8 cellular contexts compared by ENCODE assay signal in the genomic region with DNA sequence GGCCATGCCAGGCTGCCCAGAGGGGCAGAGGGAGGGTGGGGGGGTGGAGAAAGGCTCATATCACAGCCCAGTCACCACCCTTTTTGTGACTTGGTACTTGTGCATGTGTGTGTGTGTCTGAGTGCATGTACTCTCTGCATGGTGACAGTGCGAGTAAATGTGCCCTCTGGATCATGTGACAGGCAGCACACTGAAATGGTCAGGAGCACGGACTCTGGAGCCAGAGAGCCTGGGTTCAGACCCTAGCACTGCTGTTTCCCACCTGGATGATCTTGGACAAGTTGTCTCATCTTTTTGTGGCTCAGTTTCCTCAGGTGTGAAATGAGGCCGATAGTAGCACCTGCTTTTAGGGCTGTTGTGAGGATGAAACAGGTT. TPM values are rescaled to one million over a fixed set of nuclear protein-coding genes. Genes with fewer than 3 reads are reported as not detected.
A peak's percentile ranks its signal among the peaks of the same experiment; 100 is the strongest.
DNase-seq lines count a peak whose midpoint lies in the region; ATAC-seq, FAIRE-seq and TF ChIP-seq lines count a peak whose summit lies in the region.

No MANE protein-coding gene starts in this region.

- CTCF ChIA-PET in activated CD4-positive, alpha-beta T cell treated with anti-CD3 and anti-CD28 coated beads for 36 hours (lab: Charles Lee): interaction anchor here (0.5 to 3.1 kb wide), 7 partner anchors 8 to 86 kb away, joined by 3 to 34 read pairs (median 5); a partner anchor contains a TSS

- no peak for TF ChIP-seq EP300 in stomach (IDR thresholded peaks at IDR 0.05)

- no peak for ATAC-seq in activated CD4-positive, alpha-beta T cell treated with anti-CD3 and anti-CD28 coated beads for 36 hours
- ATAC-seq in activated naive CD8-positive, alpha-beta T cell treated with anti-CD3 and anti-CD28 coated beads, Interleukin-2, amount 10 ng/mL, durations not matched to agents 7 days and 5 days (ENCODE audit: low read depth): no peak

- H3K4me1 Mint-ChIP-seq in activated CD4-positive, alpha-beta T cell treated with anti-CD3 and anti-CD28 coated beads for 36 hours: peaks cover 36% of the 10 kb centered on the region
- H3K4me1 Mint-ChIP-seq in activated naive CD8-positive, alpha-beta T cell treated with anti-CD3 and anti-CD28 coated beads, Interleukin-2, amount 10 ng/mL, durations not matched to agents 7 days and 5 days: peaks cover 40% of the 10 kb centered on the region

- H3K36me3 ChIP-seq in keratinocyte (ENCODE audit: control insufficient read depth in 2 of 2, extremely low read depth in 1 of 2, insufficient read depth in 2 of 2, low read length in 2 of 2): peaks cover 19 to 23% of the 10 kb centered on the region in 2 experiments
- peaks cover 30 to 47% (median 38%) of the 10 kb centered on the region in 4 donors for H3K36me3 ChIP-seq in stomach

- POLR2A ChIA-PET in activated CD4-positive, alpha-beta T cell treated with anti-CD3 and anti-CD28 coated beads for 36 hours (lab: Charles Lee): interaction anchor here (0.6 to 2.2 kb wide), 6 partner anchors 9 to 53 kb away, joined by 3 to 26 read pairs (median 8); a partner anchor contains a TSS
- POLR2A ChIA-PET in activated naive CD8-positive, alpha-beta T cell treated with anti-CD3 and anti-CD28 coated beads, Interleukin-2, amount 10 ng/mL, durations not matched to agents 7 days and 5 days (lab: Charles Lee): interaction anchor here (0.5 to 2.4 kb wide), 14 partner anchors 8 to 1537 kb away, joined by 3 to 32 read pairs (median 4); a partner anchor contains a TSS

- dilution Hi-C loops in keratinocyte (cut with MboI; ENCODE audit: extremely low pct_ligation_motif_present, low sequenced_read_pairs): no loop called here

- H3K36me3 Mint-ChIP-seq in activated CD4-positive, alpha-beta T cell treated with anti-CD3 and anti-CD28 coated beads for 36 hours (ENCODE audit: low read depth): peaks cover 22% of the 10 kb centered on the region
- peaks cover 17% of the 10 kb centered on the region for H3K36me3 Mint-ChIP-seq in activated naive CD8-positive, alpha-beta T cell treated with anti-CD3 and anti-CD28 coated beads, Interleukin-2, amount 10 ng/mL, durations not matched to agents 7 days and 5 days

- FAIRE-seq in keratinocyte (lab: Jason Lieb, UNC): no peak

- H3K4me3 Mint-ChIP-seq in activated CD4-positive, alpha-beta T cell treated with anti-CD3 and anti-CD28 coated beads for 36 hours: no peak overlapping the region
- H3K4me3 Mint-ChIP-seq in activated naive CD8-positive, alpha-beta T cell treated with anti-CD3 and anti-CD28 coated beads, Interleukin-2, amount 10 ng/mL, durations not matched to agents 7 days and 5 days: peak overlapping the region; percentile 99

- H3K27ac ChIP-seq in keratinocyte (ENCODE audit: control insufficient read depth, insufficient read depth, low read length) (peak overlapping the region; percentile 72), stomach (peak overlapping the region; percentile 84 to 99 (median 97))

- H3K9me3 ChIP-seq in keratinocyte (ENCODE audit: control insufficient read depth, low read depth, low read length) (no peaks in the 10 kb centered on the region), stomach (no peaks in the 10 kb centered on the region)

- H3K4me3 ChIP-seq in keratinocyte (ENCODE audit: control insufficient read depth in 2 of 3, extremely low read depth in 1 of 3, insufficient read depth in 2 of 3, low read depth in 1 of 3, low read length in 3 of 3): peak overlapping the region in 2 of 3 experiments; percentile 6 to 59
- H3K4me3 ChIP-seq in stomach: peak overlapping the region; percentile 61 to 73 (median 62)

- H3K9me3 Mint-ChIP-seq in activated CD4-positive, alpha-beta T cell treated with anti-CD3 and anti-CD28 coated beads for 36 hours (ENCODE audit: low read depth): no peaks in the 10 kb centered on the region
- no peaks in the 10 kb centered on the region for H3K9me3 Mint-ChIP-seq in activated naive CD8-positive, alpha-beta T cell treated with anti-CD3 and anti-CD28 coated beads, Interleukin-2, amount 10 ng/mL, durations not matched to agents 7 days and 5 days

- H3K4me1 ChIP-seq in keratinocyte (ENCODE audit: control insufficient read depth, extremely low read depth, insufficient read depth, low read length) (peaks cover 34% of the 10 kb centered on the region), stomach (peaks cover 27 to 66% (median 55%) of the 10 kb centered on the region in 4 donors)

- H3K79me2 ChIP-seq in keratinocyte (ENCODE audit: control insufficient read depth, insufficient read depth, low read length): peaks cover 55% of the 10 kb centered on the region

- peaks cover under 1% of the 10 kb centered on the region for H3K9me1 ChIP-seq in keratinocyte (ENCODE audit: control insufficient read depth, extremely low read depth, insufficient read depth, low read length)

- H3K27me3 Mint-ChIP-seq in activated CD4-positive, alpha-beta T cell treated with anti-CD3 and anti-CD28 coated beads for 36 hours: no peaks in the 10 kb centered on the region
- H3K27me3 Mint-ChIP-seq in activated naive CD8-positive, alpha-beta T cell treated with anti-CD3 and anti-CD28 coated beads, Interleukin-2, amount 10 ng/mL, durations not matched to agents 7 days and 5 days: no peaks in the 10 kb centered on the region

- no peak overlapping the region for H2AFZ ChIP-seq in keratinocyte (ENCODE audit: control insufficient read depth, low read length)

- peak overlapping the region; percentile 97 for H3K4me2 ChIP-seq in keratinocyte (ENCODE audit: control insufficient read depth, extremely low read depth, insufficient read depth, low read depth, low read length)

- no peaks in the 10 kb centered on the region for H4K20me1 ChIP-seq in keratinocyte (ENCODE audit: control insufficient read depth, extremely low read depth, insufficient read depth, low read length)

- peak overlapping the region; percentile 56 for H3K9ac ChIP-seq in keratinocyte (ENCODE audit: control insufficient read depth, extremely low read depth, insufficient read depth, low read length)

- WGBS in stomach, 5 donors: 31 to 58% (median 37%) methylated on average over 3 of the region's 3 CpGs

- TF ChIP-seq POLR2A in stomach (IDR thresholded peaks at IDR 0.05) (no peak), erythroblast (IDR thresholded peaks at IDR 0.05; ENCODE audit: low read length) (no peak)

- intact Hi-C loops in activated CD4-positive, alpha-beta T cell treated with anti-CD3 and anti-CD28 coated beads for 36 hours (cut with DNase I, micrococcal nuclease): no loop called here
- intact Hi-C loops in stomach (cut with DNase I; ENCODE audit: low total_unique reads): no loop called here

- TF ChIP-seq CTCF in keratinocyte (optimal IDR thresholded peaks at IDR 0.05 in 1 of 3, IDR thresholded peaks at IDR 0.05 in 1 of 3, conservative IDR thresholded peaks at IDR 0.05 in 1 of 3; ENCODE audit: extremely low read depth in 1 of 3, insufficient read depth in 2 of 3, low read length in 3 of 3) (no peak), stomach (IDR thresholded peaks at IDR 0.05) (no peak)

- DNase-seq in activated CD4-positive, alpha-beta T cell treated with anti-CD3 and anti-CD28 coated beads for 36 hours: no peak
- no peak for DNase-seq in activated CD4-positive, alpha-beta T cell treated with anti-CD3 and anti-CD28 coated beads for 4 hours
- DNase-seq in activated naive CD8-positive, alpha-beta T cell treated with anti-CD3 and anti-CD28 coated beads, Interleukin-2, amount 10 ng/mL, durations not matched to agents 7 days and 5 days: no peak
- DNase-seq in keratinocyte (ENCODE audit: low read depth, low spot score) (no peak), stomach (no peak), DMS79 (lab: John Stamatoyannopoulos, UW) (no peak), NCI-H748 treated with DMSO at 0.1 percent for 48 hours (lab: John Stamatoyannopoulos, UW) (no peak), erythroblast (lab: John Stamatoyannopoulos, UW) (no peak)

- H3K27me3 ChIP-seq in keratinocyte (ENCODE audit: control insufficient read depth, extremely low read depth, insufficient read depth, low read length) (no peaks in the 10 kb centered on the region), stomach (no peaks in the 10 kb centered on the region)

- H3K27ac Mint-ChIP-seq in activated CD4-positive, alpha-beta T cell treated with anti-CD3 and anti-CD28 coated beads for 36 hours: peak overlapping the region; percentile 97
- H3K27ac Mint-ChIP-seq in activated naive CD8-positive, alpha-beta T cell treated with anti-CD3 and anti-CD28 coated beads, Interleukin-2, amount 10 ng/mL, durations not matched to agents 7 days and 5 days: peak overlapping the region; percentile 76

RNA-seq across cellular contexts. Expression of a gene that starts 2.0 kb away (rescaled TPM):
- total RNA-seq in activated CD4-positive, alpha-beta T cell treated with anti-CD3 and anti-CD28 coated beads for 36 hours: 10 to 100 TPM; 62.8 to 66.3 TPM
- total RNA-seq in activated naive CD8-positive, alpha-beta T cell treated with anti-CD3 and anti-CD28 coated beads, Interleukin-2, amount 10 ng/mL, durations not matched to agents 7 days and 5 days: 10 to 100 TPM; 84.4 to 92.2 TPM
- polyA plus RNA-seq in keratinocyte (3.1 to 11.1 TPM (median 3.8 TPM) in 3 replicates), stomach (10 to 100 TPM; 15.4 to 31.8 (median 21.5) TPM)
- polyA plus RNA-seq in keratinocyte (2011; ENCODE audit: low read depth): 9.9 TPM
- polyA plus RNA-seq in keratinocyte (2011; cell fraction: cytosol; rRNA removed): 4.4 and 14.0 TPM in 2 replicates
- 28.1 and 45.7 TPM in 2 replicates for polyA plus RNA-seq in keratinocyte (2011; cell fraction: nucleus; rRNA removed)
- 15.4 and 37.6 TPM in 2 replicates for polyA plus RNA-seq in keratinocyte (2012; ENCODE audit: low replicate concordance)
- 4.7 to 38.8 TPM (median 5.7 TPM) in 3 replicates for polyA minus RNA-seq in keratinocyte
- 29.2 TPM for polyA minus RNA-seq in keratinocyte (2011; cell fraction: cytosol; rRNA and poly(A)+ RNA removed)
- 23.9 and 26.1 TPM in 2 replicates for polyA minus RNA-seq in keratinocyte (2011; cell fraction: nucleus; rRNA and poly(A)+ RNA removed)
- 10 to 100 TPM; 19.8 to 60.3 (median 39.1) TPM for total RNA-seq in stomach

RNA-seq across cellular contexts. Expression of a gene that starts 16.1 kb away (rescaled TPM):
- total RNA-seq in activated CD4-positive, alpha-beta T cell treated with anti-CD3 and anti-CD28 coated beads for 36 hours: 10 to 100 TPM; 65.5 to 66.4 TPM
- 10 to 100 TPM; 51.1 to 57.5 TPM for total RNA-seq in activated naive CD8-positive, alpha-beta T cell treated with anti-CD3 and anti-CD28 coated beads, Interleukin-2, amount 10 ng/mL, durations not matched to agents 7 days and 5 days
- polyA plus RNA-seq in keratinocyte (75.4 to 87.4 TPM (median 83.5 TPM) in 3 replicates), stomach (10 to 100 TPM; 12.9 to 36.5 (median 16.3) TPM)
- polyA plus RNA-seq in keratinocyte (2011; ENCODE audit: low read depth): 10.1 TPM
- polyA plus RNA-seq in keratinocyte (2011; cell fraction: cytosol; rRNA removed): 37.7 and 64.6 TPM in 2 replicates
- polyA plus RNA-seq in keratinocyte (2011; cell fraction: nucleus; rRNA removed): 94.1 and 101 TPM in 2 replicates
- 34.6 and 75.9 TPM in 2 replicates for polyA plus RNA-seq in keratinocyte (2012; ENCODE audit: low replicate concordance)
- 67.4 to 70.6 TPM (median 69.2 TPM) in 3 replicates for polyA minus RNA-seq in keratinocyte
- polyA minus RNA-seq in keratinocyte (2011; cell fraction: cytosol; rRNA and poly(A)+ RNA removed): 140 TPM
- polyA minus RNA-seq in keratinocyte (2011; cell fraction: nucleus; rRNA and poly(A)+ RNA removed): 44.9 and 57.9 TPM in 2 replicates
- 100 to 1,000 TPM in 1 of 5 donors, 10 to 100 TPM in 4; 11.6 to 118 (median 40.6) TPM for total RNA-seq in stomach

RNA-seq across cellular contexts. Expression of a gene that starts 28.6 kb away (rescaled TPM):
- total RNA-seq in activated CD4-positive, alpha-beta T cell treated with anti-CD3 and anti-CD28 coated beads for 36 hours: 10 to 100 TPM; 32.6 to 43.5 TPM
- 10 to 100 TPM; 41.0 to 42.2 TPM for total RNA-seq in activated naive CD8-positive, alpha-beta T cell treated with anti-CD3 and anti-CD28 coated beads, Interleukin-2, amount 10 ng/mL, durations not matched to agents 7 days and 5 days
- polyA plus RNA-seq in keratinocyte (36.9 to 53.3 TPM (median 42.5 TPM) in 3 replicates), stomach (10 to 100 TPM; 25.5 to 40.8 (median 35.0) TPM)
- 14.4 TPM for polyA plus RNA-seq in keratinocyte (2011; ENCODE audit: low read depth)
- 38.4 and 45.5 TPM in 2 replicates for polyA plus RNA-seq in keratinocyte (2011; cell fraction: cytosol; rRNA removed)
- polyA plus RNA-seq in keratinocyte (2011; cell fraction: nucleus; rRNA removed): 34.4 and 41.0 TPM in 2 replicates
- polyA plus RNA-seq in keratinocyte (2012; ENCODE audit: low replicate concordance): 50.6 and 56.3 TPM in 2 replicates
- polyA minus RNA-seq in keratinocyte: 30.4 to 77.1 TPM (median 45.8 TPM) in 3 replicates
- polyA minus RNA-seq in keratinocyte (2011; cell fraction: cytosol; rRNA and poly(A)+ RNA removed): 43.5 TPM
- polyA minus RNA-seq in keratinocyte (2011; cell fraction: nucleus; rRNA and poly(A)+ RNA removed): 10.2 and 11.4 TPM in 2 replicates
- total RNA-seq in stomach: 10 to 100 TPM in 4 of 5 donors, 1 to 10 TPM in 1; 5.8 to 77.2 (median 22.6) TPM

RNA-seq across cellular contexts. Expression of a gene that starts 30.9 kb away (rescaled TPM):
- 1 to 10 TPM in 1 of 2 experiments, under 1 TPM in 1; 0.63 to 1.0 TPM for total RNA-seq in activated CD4-positive, alpha-beta T cell treated with anti-CD3 and anti-CD28 coated beads for 36 hours
- total RNA-seq in activated naive CD8-positive, alpha-beta T cell treated with anti-CD3 and anti-CD28 coated beads, Interleukin-2, amount 10 ng/mL, durations not matched to agents 7 days and 5 days: under 1 TPM in 1 of 2 experiments, not detected in 1; 0.57 TPM
- polyA plus RNA-seq in keratinocyte (0.25 to 0.88 TPM (median 0.35 TPM) in 3 replicates), stomach (under 1 TPM in 2 of 3 donors, not detected in 1; 0.68 to 0.98 TPM)
- 0.37 TPM for polyA plus RNA-seq in keratinocyte (2011; ENCODE audit: low read depth)
- 0.49 and 1.2 TPM in 2 replicates for polyA plus RNA-seq in keratinocyte (2011; cell fraction: cytosol; rRNA removed)
- polyA plus RNA-seq in keratinocyte (2011; cell fraction: nucleus; rRNA removed): 0.53 and 1.0 TPM in 2 replicates
- polyA plus RNA-seq in keratinocyte (2012; ENCODE audit: low replicate concordance): 0.45 and 1.4 TPM in 2 replicates
- 0.16 to 3.1 TPM (median 0.33 TPM) in 3 replicates for polyA minus RNA-seq in keratinocyte
- 3.1 TPM for polyA minus RNA-seq in keratinocyte (2011; cell fraction: cytosol; rRNA and poly(A)+ RNA removed)
- polyA minus RNA-seq in keratinocyte (2011; cell fraction: nucleus; rRNA and poly(A)+ RNA removed): 0.42 and 0.93 TPM in 2 replicates
- not detected for total RNA-seq in stomach

RNA-seq across cellular contexts. Expression of a gene that starts 31.4 kb away (rescaled TPM):
- total RNA-seq in activated CD4-positive, alpha-beta T cell treated with anti-CD3 and anti-CD28 coated beads for 36 hours: 10 to 100 TPM; 43.4 to 53.9 TPM
- 10 to 100 TPM; 36.2 to 41.1 TPM for total RNA-seq in activated naive CD8-positive, alpha-beta T cell treated with anti-CD3 and anti-CD28 coated beads, Interleukin-2, amount 10 ng/mL, durations not matched to agents 7 days and 5 days
- 27.6 to 55.4 TPM (median 28.3 TPM) in 3 replicates for polyA plus RNA-seq in keratinocyte
- polyA plus RNA-seq in keratinocyte (2011; ENCODE audit: low read depth): 15.2 TPM
- polyA plus RNA-seq in keratinocyte (2011; cell fraction: cytosol; rRNA removed): 20.5 and 36.8 TPM in 2 replicates
- polyA plus RNA-seq in keratinocyte (2011; cell fraction: nucleus; rRNA removed): 11.3 and 22.4 TPM in 2 replicates
- polyA plus RNA-seq in keratinocyte (2012; ENCODE audit: low replicate concordance): 15.2 and 50.0 TPM in 2 replicates
- 29.0 to 125 TPM (median 43.1 TPM) in 3 replicates for polyA minus RNA-seq in keratinocyte
- 48.9 TPM for polyA minus RNA-seq in keratinocyte (2011; cell fraction: cytosol; rRNA and poly(A)+ RNA removed)
- 10.2 and 13.2 TPM in 2 replicates for polyA minus RNA-seq in keratinocyte (2011; cell fraction: nucleus; rRNA and poly(A)+ RNA removed)
- total RNA-seq in stomach: 10 to 100 TPM in 3 of 5 donors, 1 to 10 TPM in 1, not detected in 1; 7.5 to 58.1 (median 17.9) TPM
- polyA plus RNA-seq in stomach: 10 to 100 TPM; 33.4 to 37.1 (median 34.3) TPM
